Comparison of ENCODE assay signal across 21 cellular contexts in the genomic region with DNA sequence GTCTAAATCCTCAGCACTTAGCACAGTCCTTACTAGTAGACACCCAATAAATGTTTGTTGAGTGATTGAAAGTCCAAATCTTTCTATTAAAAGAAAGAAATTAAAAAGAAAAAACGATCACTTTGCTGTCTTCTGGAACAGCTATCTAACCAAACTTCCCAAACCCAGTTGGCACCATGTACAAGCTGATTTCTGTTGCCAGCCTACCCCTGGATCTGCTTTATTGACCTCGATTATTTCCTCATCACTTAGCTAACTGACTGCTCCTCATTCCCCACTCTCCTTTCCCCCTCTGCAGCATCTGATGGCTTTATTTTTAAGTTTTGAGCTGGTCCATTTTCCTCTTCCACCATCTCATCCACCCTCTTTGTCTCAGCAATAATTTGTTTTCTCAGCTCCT.
A peak's percentile ranks its signal among the peaks of the same experiment; 100 is the strongest.
DNase-seq lines count a peak whose midpoint lies in the region; ATAC-seq, FAIRE-seq and TF ChIP-seq lines count a peak whose summit lies in the region.
"Had no signal": no experiment of that assay in that cellular context is flagged by ENCODE, and none has a peak within 500 bp of the region (broad histone marks: within the 10 kb centered on the region; RNA-seq: fewer than 3 reads in every experiment).

No MANE protein-coding gene starts in this region.

- H3K23ac ChIP-seq in trophoblast cell (ENCODE audit: low read length): no peak overlapping the region

- no peak overlapping the region for H3K18ac ChIP-seq in trophoblast cell (ENCODE audit: low read length)

- H3K14ac ChIP-seq in trophoblast cell (ENCODE audit: low read length): no peak overlapping the region

- no peak overlapping the region for H2BK12ac ChIP-seq in trophoblast cell (ENCODE audit: low read length)

- no peak for FAIRE-seq in HepG2 (lab: Jason Lieb, UNC)
- FAIRE-seq: G401.6, GM12892 had no signal

- CTCF ChIA-PET in HepG2 (lab: Yijun Ruan, JAX; ENCODE audit: low intra/inter-chr PET ratio, low total read pairs): no interaction called here

- H3K4me3 Mint-ChIP-seq in endothelial cell (ENCODE audit: unreplicated experiment) (peak overlapping the region; percentile 17), neural progenitor cell (no peak overlapping the region)
- H3K4me3 Mint-ChIP-seq: CD4-positive, CD25-positive, alpha-beta regulatory T cell; CD8-positive, alpha-beta T cell; GM23338; H9 had no signal

- H3K36me3 Mint-ChIP-seq in endothelial cell (ENCODE audit: low read depth, unreplicated experiment) (peaks cover 5% of the 10 kb centered on the region), neural progenitor cell (peaks cover 2% of the 10 kb centered on the region)
- H3K36me3 Mint-ChIP-seq: CD4-positive, CD25-positive, alpha-beta regulatory T cell; CD8-positive, alpha-beta T cell had no signal

- H3K79me1 ChIP-seq in trophoblast cell (ENCODE audit: low read length): peaks cover 13% of the 10 kb centered on the region

- POLR2A ChIA-PET in HepG2 (lab: Yijun Ruan, JAX): no interaction called here

- H3K4me1 Mint-ChIP-seq in endothelial cell (ENCODE audit: unreplicated experiment) (peaks cover 50% of the 10 kb centered on the region), neural progenitor cell (peaks cover 32% of the 10 kb centered on the region)

- H3K9me3 ChIP-seq in right lobe of liver (no peaks in the 10 kb centered on the region), HepG2 (ENCODE audit: low read length) (no peaks in the 10 kb centered on the region), trophoblast cell (ENCODE audit: insufficient read depth, low read depth, low read length) (peaks cover 3% of the 10 kb centered on the region), neural progenitor cell (ENCODE audit: low read depth) (no peaks in the 10 kb centered on the region)
- H3K9me3 ChIP-seq: A549 had no signal

- TF ChIP-seq POLR2A in right lobe of liver (IDR thresholded peaks at IDR 0.05) (no peak), HepG2 (IDR thresholded peaks at IDR 0.05; ENCODE audit: insufficient read depth in 1 of 2, low read depth in 2 of 2, low read length in 2 of 2) (no peak)

- no peaks in the 10 kb centered on the region for H3K27me3 ChIP-seq in right lobe of liver
- no peaks in the 10 kb centered on the region for H3K27me3 ChIP-seq in HepG2 (ENCODE audit: control insufficient read depth in 1 of 2, insufficient read depth in 2 of 2, low read length in 2 of 2)
- no peaks in the 10 kb centered on the region for H3K27me3 ChIP-seq in trophoblast cell (ENCODE audit: insufficient read depth, low read length)
- H3K27me3 ChIP-seq in neural progenitor cell: no peaks in the 10 kb centered on the region

- H4K20me1 ChIP-seq in HepG2 (ENCODE audit: insufficient read depth, low read length) (no peaks in the 10 kb centered on the region), neural progenitor cell (ENCODE audit: low read depth) (no peaks in the 10 kb centered on the region)

- H4K91ac ChIP-seq in trophoblast cell (ENCODE audit: low read depth, low read length): peak overlapping the region; percentile 55

- no peak for TF ChIP-seq EP300 in HepG2 (IDR thresholded peaks at IDR 0.05; ENCODE audit: low read depth in 2 of 2, low read length in 2 of 2)
- TF ChIP-seq EP300 in HepG2 (CRISPR knock-in tag; IDR thresholded peaks at IDR 0.05; ENCODE audit: borderline replicate concordance): no peak

- no peak overlapping the region for H3K27ac ChIP-seq in right lobe of liver
- H3K27ac ChIP-seq in HepG2 (ENCODE audit: extremely low read length, insufficient read depth, low read length): no peak overlapping the region
- H3K27ac ChIP-seq in trophoblast cell (ENCODE audit: low read depth, low read length): no peak overlapping the region
- H3K27ac ChIP-seq in neural progenitor cell: no peak overlapping the region
- H3K27ac ChIP-seq: A549 had no signal

- H3K9me3 Mint-ChIP-seq in endothelial cell (ENCODE audit: unreplicated experiment) (no peaks in the 10 kb centered on the region), neural progenitor cell (peaks cover 25% of the 10 kb centered on the region)
- H3K9me3 Mint-ChIP-seq: CD8-positive, alpha-beta T cell had no signal

- no peak for DNase-seq in right lobe of liver
- no peak for DNase-seq in HepG2 (ENCODE audit: low spot score)
- no peak for DNase-seq in endothelial cell (ENCODE audit: low spot score)
- DNase-seq in trophoblast cell: no peak
- DNase-seq in superior temporal gyrus (ENCODE audit: extremely low spot score): no peak
- DNase-seq in Kasumi-1 (lab: John Stamatoyannopoulos, UW): no peak
- no peak for DNase-seq in neural progenitor cell (ENCODE audit: low spot score)
- DNase-seq: 8988T; ACHN; C1 segment of cervical spinal cord; Caco-2; CD4-positive, CD25-positive, alpha-beta regulatory T cell; CD8-positive, alpha-beta T cell; DMS153; DND-41; H9 had no signal

- no peak for TF ChIP-seq RAD21 in HepG2 (CRISPR knock-in tag; IDR thresholded peaks at IDR 0.05)

- no peak overlapping the region for H4K8ac ChIP-seq in trophoblast cell (ENCODE audit: low read depth, low read length)

- H2AFZ ChIP-seq in HepG2 (ENCODE audit: low read length) (no peak overlapping the region), trophoblast cell (ENCODE audit: insufficient read depth, low read length, poor library complexity) (no peak overlapping the region), neural progenitor cell (replicated peaks) (no peak overlapping the region)
- H2AFZ ChIP-seq: GM23338 had no signal

- H3K4me1 ChIP-seq in right lobe of liver (peaks cover 0 to 11% (median 0%) of the 10 kb centered on the region in 4 donors), HepG2 (ENCODE audit: insufficient read depth, low read length) (peaks cover 12% of the 10 kb centered on the region), trophoblast cell (ENCODE audit: control insufficient read depth in 1 of 2, insufficient read depth in 2 of 2, low read length in 2 of 2) (peaks cover 7 to 9% of the 10 kb centered on the region in 2 experiments), neural progenitor cell (peaks cover 42% of the 10 kb centered on the region)
- H3K4me1 ChIP-seq: A549, Caco-2 had no signal

- in situ Hi-C loops in HepG2 (cut with HindIII; ENCODE audit: extremely low pct_ligation_motif_present, low pct_unique_long_range_greater_than_20kb): no loop called here

- H3K4me3 ChIP-seq in right lobe of liver (no peak overlapping the region), HepG2 (replicated peaks in 1 of 3; ENCODE audit: insufficient read depth in 1 of 3, low read depth in 2 of 3, low read length in 3 of 3) (no peak overlapping the region), trophoblast cell (ENCODE audit: low read depth, low read length) (no peak overlapping the region), neural progenitor cell (no peak overlapping the region)
- H3K4me3 ChIP-seq: A549, GM23338 had no signal

- H2BK120ac ChIP-seq in trophoblast cell (ENCODE audit: insufficient read depth, low read length, poor library complexity): peak overlapping the region; percentile 71

- no peak overlapping the region for H3K4ac ChIP-seq in trophoblast cell (ENCODE audit: low read depth, low read length)

- TF ChIP-seq CTCF in right lobe of liver (IDR thresholded peaks at IDR 0.05) (no peak), HepG2 (CRISPR knock-in tag; IDR thresholded peaks at IDR 0.05) (no peak), endothelial cell (IDR thresholded peaks at IDR 0.05; ENCODE audit: unreplicated experiment) (no peak), neural progenitor cell (IDR thresholded peaks at IDR 0.05) (no peak)

- H3K79me2 ChIP-seq in HepG2 (ENCODE audit: insufficient read depth, low read length) (no peaks in the 10 kb centered on the region), trophoblast cell (ENCODE audit: control insufficient read depth, insufficient read depth, low read length, poor library complexity) (no peaks in the 10 kb centered on the region), neural progenitor cell (ENCODE audit: low read depth) (no peaks in the 10 kb centered on the region)

- H3K9ac ChIP-seq in HepG2 (ENCODE audit: insufficient read depth, low read depth, low read length) (no peak overlapping the region), trophoblast cell (ENCODE audit: low read length) (no peak overlapping the region), neural progenitor cell (no peak overlapping the region)

- H3F3A ChIP-seq in neural progenitor cell (ENCODE audit: low read depth): peaks cover 36% of the 10 kb centered on the region

- peaks cover 3% of the 10 kb centered on the region for H3K27me3 Mint-ChIP-seq in endothelial cell (ENCODE audit: unreplicated experiment)
- peaks cover 7% of the 10 kb centered on the region for H3K27me3 Mint-ChIP-seq in neural progenitor cell (ENCODE audit: insufficient read depth, low read depth)

- H2AK5ac ChIP-seq in trophoblast cell (ENCODE audit: low read length): no peak overlapping the region

- no peak overlapping the region for H3K4me2 ChIP-seq in HepG2 (ENCODE audit: low read depth, low read length)
- no peak overlapping the region for H3K4me2 ChIP-seq in trophoblast cell (ENCODE audit: low read length)
- H3K4me2 ChIP-seq in neural progenitor cell: no peak overlapping the region
- H3K4me2 ChIP-seq: A549, GM23338 had no signal

- no TSS peak for BruUV-seq in HepG2 (replicated peaks; lab: Mats Ljungman, UMichigan)

- no peak overlapping the region for H2BK5ac ChIP-seq in trophoblast cell (ENCODE audit: low read depth, low read length, poor library complexity)

- H3K36me3 ChIP-seq in right lobe of liver (no peaks in the 10 kb centered on the region), HepG2 (replicated peaks in 1 of 2; ENCODE audit: control insufficient read depth in 1 of 2, insufficient read depth in 2 of 2, low read length in 2 of 2) (no peaks in the 10 kb centered on the region), trophoblast cell (ENCODE audit: control insufficient read depth in 1 of 2, insufficient read depth in 2 of 2, low read length in 2 of 2) (no peaks in the 10 kb centered on the region), neural progenitor cell (no peaks in the 10 kb centered on the region)

- intact Hi-C loops in right lobe of liver (cut with DNase I): no loop called here
- intact Hi-C loops in HepG2 (cut with micrococcal nuclease; ENCODE audit: unreplicated experiment): no loop called here

- ATAC-seq in right lobe of liver: peak; percentile 25 to 69 (median 57)
- ATAC-seq in HepG2: no peak
- ATAC-seq: A549; CD8-positive, alpha-beta T cell; GM23338; HCT116 had no signal

- WGBS in right lobe of liver (ENCODE audit: insufficient coverage, low coverage, low lambda C conversion rate, missing lambda C conversion rate): 25% methylated on average over 2 of the region's 2 CpGs
- WGBS in HepG2 (ENCODE audit: low lambda C conversion rate): 17% methylated on average over 2 of the region's 2 CpGs
- WGBS in trophoblast cell (ENCODE audit: extremely low coverage, insufficient coverage, insufficient read length): no CpG with 5 or more reads among the region's 2 CpGs

- H3K27ac Mint-ChIP-seq in endothelial cell (ENCODE audit: unreplicated experiment) (no peak overlapping the region), neural progenitor cell (no peak overlapping the region)
- H3K27ac Mint-ChIP-seq: CD4-positive, CD25-positive, alpha-beta regulatory T cell; CD8-positive, alpha-beta T cell; GM23338; H9 had no signal

- H4K12ac ChIP-seq in trophoblast cell (ENCODE audit: low read depth, low read length): no peak overlapping the region

TF ChIP-seq in HepG2, 621 proteins besides CTCF, POLR2A, EP300 and RAD21 (continues in another document):
- no peak for TF ChIP-seq ZNF180 (CRISPR knock-in tag; IDR thresholded peaks at IDR 0.05; ENCODE audit: borderline replicate concordance, low read depth)
- TF ChIP-seq MIXL1 (CRISPR knock-in tag; IDR thresholded peaks at IDR 0.05): no peak
